ENCODE assay signal across 8 cellular contexts in genomic region chr4:38078590-38079381, GRCh38.
A peak's percentile ranks its signal among the peaks of the same experiment; 100 is the strongest.
DNase-seq lines count a peak whose midpoint lies in the region; ATAC-seq, FAIRE-seq and TF ChIP-seq lines count a peak whose summit lies in the region.

No MANE protein-coding gene starts in this region.

- POLR2A ChIA-PET in GM12878 (lab: Charles Lee) = interaction anchor here (0.6 to 2.6 kb wide), 10 partner anchors 12 to 810 kb away, joined by 3 to 13 read pairs (median 4); no protein-coding TSS in a partner anchor

- H2AFZ ChIP-seq in GM12878 (ENCODE audit: control insufficient read depth, low read depth, low read length) = no peak overlapping the region; the same call in 1 of the 2 replicates

- no peaks in the 10 kb centered on the region; the same call in 2 of the 3 replicates for H3K9me3 ChIP-seq in GM12878 (replicated peaks; ENCODE audit: control insufficient read depth, insufficient read depth, low read length)

- RAD21 ChIA-PET in GM12878 (lab: Charles Lee; ENCODE audit: unreplicated experiment) = interaction anchor here (0.8 to 8.3 kb wide), 14 partner anchors 11 to 725 kb away, joined by 3 to 128 read pairs (median 5); partner anchors contain the start of gene TLR1

- TF ChIP-seq CTCF in HFF-Myc (IDR thresholded peaks at IDR 0.05; ENCODE audit: low read depth, low read length, missing control alignments) (no peak), GM12878 (IDR thresholded peaks at IDR 0.05 in 2 of 3, conservative IDR thresholded peaks at IDR 0.05 in 1 of 3; ENCODE audit: control insufficient read depth in 2 of 3, extremely low read depth in 1 of 3, insufficient read depth in 1 of 3, low read depth in 3 of 3, low read length in 3 of 3) (no peak)

- TF ChIP-seq RAD21 in GM12878 (IDR thresholded peaks at IDR 0.05; ENCODE audit: insufficient read depth, low read depth, low read length) = no peak

- H3K27ac ChIP-seq in GM12878 (ENCODE audit: control insufficient read depth, insufficient read depth) = peak overlapping the region; percentile 87

- peak overlapping the region; percentile 69; the same call in 1 of the 2 replicates for H3K4me2 ChIP-seq in GM12878 (ENCODE audit: control insufficient read depth, insufficient read depth)

- CTCF ChIA-PET in GM12878 (lab: Yijun Ruan, JAX) = interaction anchor here (0.5 to 2.8 kb wide), 16 partner anchors 10 to 951 kb away, joined by 3 to 11 read pairs (median 6); partner anchors contain the start of gene TLR10

- H3K79me2 ChIP-seq in GM12878 (ENCODE audit: control insufficient read depth, insufficient read depth, low read length) = peaks cover 4% of the 10 kb centered on the region

- FAIRE-seq in GM12878 (lab: Jason Lieb, UNC) = no peak

- peaks cover 0 to 12% of the 10 kb centered on the region in 2 experiments; a peak in 3 of 4 replicates for H3K36me3 ChIP-seq in GM12878 (ENCODE audit: control insufficient read depth in 2 of 2, insufficient read depth in 2 of 2, low read length in 1 of 2)

- ATAC-seq in GM12878 (peak; percentile 65), GM19395 (IDR thresholded peaks at IDR 0.05; ENCODE audit: unreplicated experiment) (no peak)

- H3K4me1 ChIP-seq in GM12878 (ENCODE audit: control insufficient read depth, insufficient read depth, low read length) = peaks cover 48% of the 10 kb centered on the region

- H3K4me3 ChIP-seq in HFF-Myc (replicated peaks; ENCODE audit: low read depth, low read length) = no peak overlapping the region
- H3K4me3 ChIP-seq in GM12878 = peak overlapping the region; percentile 7; the same call in 1 of the 2 replicates

- no peak for TF ChIP-seq POLR2A in GM12878 (IDR thresholded peaks at IDR 0.05; ENCODE audit: low read depth, low read length)

- in situ Hi-C loops in GM12878 (cut with MboI) = loop anchor here (5.0 kb wide), 2 partner anchors 99 to 239 kb away; no protein-coding TSS in a partner anchor

- peak; percentile 40 for DNase-seq in AG08395 (ENCODE audit: low spot score)
- peak; percentile 31 for DNase-seq in HFF-Myc (ENCODE audit: extremely low read depth, low read depth)
- DNase-seq in GM12878 (ENCODE audit: low read depth, low spot score) = no peak
- DNase-seq in midbrain (lab: John Stamatoyannopoulos, UW) = peak; percentile 29
- no peak for DNase-seq in NCI-H524 (lab: John Stamatoyannopoulos, UW)
- DNase-seq in 8988T = no peak
- DNase-seq in ecto neural progenitor cell (ENCODE audit: low spot score) = no peak

- intact Hi-C loops in GM12878 (cut with micrococcal nuclease; ENCODE audit: unreplicated experiment) = loop anchor here (5.0 kb wide), 2 partner anchors 99 to 654 kb away; no protein-coding TSS in a partner anchor

- no peak for TF ChIP-seq EP300 in GM12878 (IDR thresholded peaks at IDR 0.05; ENCODE audit: borderline replicate concordance in 1 of 2, control insufficient read depth in 1 of 2, low read depth in 2 of 2, low read length in 2 of 2)

- H4K20me1 ChIP-seq in GM12878 (ENCODE audit: control insufficient read depth, insufficient read depth) = no peaks in the 10 kb centered on the region

- H3K9ac ChIP-seq in GM12878 (ENCODE audit: control insufficient read depth, insufficient read depth, low read length) = peak overlapping the region; percentile 50

- BruUV-seq in GM12878 (replicated peaks; lab: Mats Ljungman, UMichigan) = no TSS peak

- no peaks in the 10 kb centered on the region for H3K27me3 ChIP-seq in GM12878 (replicated peaks in 1 of 2; ENCODE audit: control insufficient read depth in 2 of 2, insufficient read depth in 2 of 2, low read length in 1 of 2)

- SMC1A ChIA-PET in GM12878 (lab: Charles Lee; ENCODE audit: uncharacterized antibody, unreplicated experiment) = interaction anchor here (0.7 to 5.3 kb wide), 16 partner anchors 8 to 238 kb away, joined by 3 to 102 read pairs (median 6); no protein-coding TSS in a partner anchor

- WGBS in GM12878 (ENCODE audit: insufficient coverage, insufficient replicate concordance, low lambda C conversion rate, missing lambda C conversion rate) = 49% methylated on average over 6 of the region's 6 CpGs

TF ChIP-seq in GM12878, 131 proteins besides CTCF, POLR2A, EP300 and RAD21 (continues in another document):
- TF ChIP-seq BRCA1 (IDR thresholded peaks at IDR 0.05; ENCODE audit: low read depth, low read length) (no peak), GABPA (IDR thresholded peaks at IDR 0.05; ENCODE audit: low read depth) (no peak), ZSCAN29 (IDR thresholded peaks at IDR 0.05) (no peak), POLR2AphosphoS5 (IDR thresholded peaks at IDR 0.05; ENCODE audit: low read length) (peak; percentile 61; the same call in 1 of the 2 replicates), MYC (IDR thresholded peaks at IDR 0.05; ENCODE audit: insufficient read depth, insufficient read length, insufficient replicate concordance, low read length, severe bottlenecking) (no peak), NR2F1 (conservative IDR thresholded peaks at IDR 0.05) (no peak), CHD1 (IDR thresholded peaks at IDR 0.05; ENCODE audit: low read depth, low read length) (no peak), SPI1 (IDR thresholded peaks at IDR 0.05; ENCODE audit: borderline replicate concordance, insufficient read depth, low read depth, low read length) (0 out of 2 replicates have a peak, but pooled peaks have one; percentile 48), KAT2A (conservative IDR thresholded peaks at IDR 0.05; ENCODE audit: control insufficient read depth, low read depth, low read length) (no peak), MEF2B (IDR thresholded peaks at IDR 0.05; ENCODE audit: partially characterized antibody, poor library complexity, severe bottlenecking) (no peak), IKZF2 (IDR thresholded peaks at IDR 0.05) (peak; percentile 10 to 43; a peak in 1 of 4 replicates), SMARCA5 (IDR thresholded peaks at IDR 0.05) (no peak), RAD51 (IDR thresholded peaks at IDR 0.05) (no peak), BMI1 (IDR thresholded peaks at IDR 0.05; ENCODE audit: borderline replicate concordance) (no peak), DPF2 (IDR thresholded peaks at IDR 0.05) (0 out of 2 replicates have a peak, but pooled peaks have one; percentile 11), MTA2 (IDR thresholded peaks at IDR 0.05; ENCODE audit: low read depth) (0 out of 2 replicates have a peak, but pooled peaks have one; percentile 43)
- TF ChIP-seq, protein P1, sequence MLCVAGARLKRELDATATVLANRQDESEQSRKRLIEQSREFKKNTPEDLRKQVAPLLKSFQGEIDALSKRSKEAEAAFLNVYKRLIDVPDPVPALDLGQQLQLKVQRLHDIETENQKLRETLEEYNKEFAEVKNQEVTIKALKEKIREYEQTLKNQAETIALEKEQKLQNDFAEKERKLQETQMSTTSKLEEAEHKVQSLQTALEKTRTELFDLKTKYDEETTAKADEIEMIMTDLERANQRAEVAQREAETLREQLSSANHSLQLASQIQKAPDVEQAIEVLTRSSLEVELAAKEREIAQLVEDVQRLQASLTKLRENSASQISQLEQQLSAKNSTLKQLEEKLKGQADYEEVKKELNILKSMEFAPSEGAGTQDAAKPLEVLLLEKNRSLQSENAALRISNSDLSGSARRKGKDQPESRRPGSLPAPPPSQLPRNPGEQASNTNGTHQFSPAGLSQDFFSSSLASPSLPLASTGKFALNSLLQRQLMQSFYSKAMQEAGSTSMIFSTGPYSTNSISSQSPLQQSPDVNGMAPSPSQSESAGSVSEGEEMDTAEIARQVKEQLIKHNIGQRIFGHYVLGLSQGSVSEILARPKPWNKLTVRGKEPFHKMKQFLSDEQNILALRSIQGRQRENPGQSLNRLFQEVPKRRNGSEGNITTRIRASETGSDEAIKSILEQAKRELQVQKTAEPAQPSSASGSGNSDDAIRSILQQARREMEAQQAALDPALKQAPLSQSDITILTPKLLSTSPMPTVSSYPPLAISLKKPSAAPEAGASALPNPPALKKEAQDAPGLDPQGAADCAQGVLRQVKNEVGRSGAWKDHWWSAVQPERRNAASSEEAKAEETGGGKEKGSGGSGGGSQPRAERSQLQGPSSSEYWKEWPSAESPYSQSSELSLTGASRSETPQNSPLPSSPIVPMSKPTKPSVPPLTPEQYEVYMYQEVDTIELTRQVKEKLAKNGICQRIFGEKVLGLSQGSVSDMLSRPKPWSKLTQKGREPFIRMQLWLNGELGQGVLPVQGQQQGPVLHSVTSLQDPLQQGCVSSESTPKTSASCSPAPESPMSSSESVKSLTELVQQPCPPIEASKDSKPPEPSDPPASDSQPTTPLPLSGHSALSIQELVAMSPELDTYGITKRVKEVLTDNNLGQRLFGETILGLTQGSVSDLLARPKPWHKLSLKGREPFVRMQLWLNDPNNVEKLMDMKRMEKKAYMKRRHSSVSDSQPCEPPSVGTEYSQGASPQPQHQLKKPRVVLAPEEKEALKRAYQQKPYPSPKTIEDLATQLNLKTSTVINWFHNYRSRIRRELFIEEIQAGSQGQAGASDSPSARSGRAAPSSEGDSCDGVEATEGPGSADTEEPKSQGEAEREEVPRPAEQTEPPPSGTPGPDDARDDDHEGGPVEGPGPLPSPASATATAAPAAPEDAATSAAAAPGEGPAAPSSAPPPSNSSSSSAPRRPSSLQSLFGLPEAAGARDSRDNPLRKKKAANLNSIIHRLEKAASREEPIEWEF (IDR thresholded peaks at IDR 0.05; ENCODE audit: insufficient replicate concordance, low read depth, low read length) = no peak
- TF ChIP-seq, protein P2, sequence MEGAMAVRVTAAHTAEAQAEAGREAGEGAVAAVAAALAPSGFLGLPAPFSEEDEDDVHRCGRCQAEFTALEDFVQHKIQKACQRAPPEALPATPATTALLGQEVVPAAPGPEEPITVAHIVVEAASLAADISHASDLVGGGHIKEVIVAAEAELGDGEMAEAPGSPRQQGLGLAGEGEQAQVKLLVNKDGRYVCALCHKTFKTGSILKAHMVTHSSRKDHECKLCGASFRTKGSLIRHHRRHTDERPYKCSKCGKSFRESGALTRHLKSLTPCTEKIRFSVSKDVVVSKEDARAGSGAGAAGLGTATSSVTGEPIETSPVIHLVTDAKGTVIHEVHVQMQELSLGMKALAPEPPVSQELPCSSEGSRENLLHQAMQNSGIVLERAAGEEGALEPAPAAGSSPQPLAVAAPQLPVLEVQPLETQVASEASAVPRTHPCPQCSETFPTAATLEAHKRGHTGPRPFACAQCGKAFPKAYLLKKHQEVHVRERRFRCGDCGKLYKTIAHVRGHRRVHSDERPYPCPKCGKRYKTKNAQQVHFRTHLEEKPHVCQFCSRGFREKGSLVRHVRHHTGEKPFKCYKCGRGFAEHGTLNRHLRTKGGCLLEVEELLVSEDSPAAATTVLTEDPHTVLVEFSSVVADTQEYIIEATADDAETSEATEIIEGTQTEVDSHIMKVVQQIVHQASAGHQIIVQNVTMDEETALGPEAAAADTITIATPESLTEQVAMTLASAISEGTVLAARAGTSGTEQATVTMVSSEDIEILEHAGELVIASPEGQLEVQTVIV (IDR thresholded peaks at IDR 0.05; ENCODE audit: borderline replicate concordance, partially characterized antibody) = no peak

Comparison
In these comparisons a context has a peak if more than half of its experiments do, and no peak if none do; other contexts are left out.
1. DNase-seq: peak in AG08395 (single experiment), HFF-Myc (single experiment) and midbrain (single experiment); none in GM12878 (single experiment), NCI-H524 (0 of 2), 8988T (single experiment) and ecto neural progenitor cell (single experiment).